ENCODE assay signal across 3 cellular contexts in genomic region chr3:192543163-192543562, GRCh38.
"Had no signal": no experiment of that assay in that cellular context is flagged by ENCODE, and none has a peak within 500 bp of the region (broad histone marks: within the 10 kb centered on the region; RNA-seq: fewer than 3 reads in every experiment).

No MANE protein-coding gene starts in this region.

- H3K4me3 ChIP-seq: GM12878 had no signal

- ATAC-seq: GM12878 had no signal

- DNase-seq: GDM1, GF-D8 had no signal
